In the genomic region with DNA sequence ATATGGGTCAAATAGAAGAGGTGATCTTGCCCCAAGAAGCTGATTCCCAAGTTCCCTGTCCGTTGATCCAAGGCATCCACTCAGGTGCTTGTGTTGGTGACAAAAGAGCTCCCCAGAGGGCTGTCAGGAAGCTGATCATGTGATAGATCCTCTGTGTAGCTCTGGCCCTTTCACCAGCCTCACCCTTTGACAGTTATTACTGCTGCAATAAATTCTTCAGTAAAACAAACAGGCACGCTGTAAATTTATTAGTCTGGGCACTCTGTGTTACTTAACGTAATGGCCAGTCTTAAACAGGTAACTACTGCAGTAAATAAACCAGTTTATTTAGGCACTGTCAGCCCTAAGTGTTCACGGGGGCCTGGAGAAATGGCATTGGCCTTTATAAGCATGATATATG, we compare ENCODE assay signal across 1 cellular context.
A peak's percentile ranks its signal among the peaks of the same experiment; 100 is the strongest.
TF ChIP-seq lines count a peak whose summit lies in the region.

No MANE protein-coding gene starts in this region.

TF ChIP-seq in HEK293, 187 proteins besides CTCF, POLR2A, EP300 and RAD21 (continued from another document):
- no peak; the same call in 1 of the 2 replicates for TF ChIP-seq TCF7L2 (IDR thresholded peaks at IDR 0.05; ENCODE audit: borderline replicate concordance, low read depth, low read length)
- TF ChIP-seq, protein P1, sequence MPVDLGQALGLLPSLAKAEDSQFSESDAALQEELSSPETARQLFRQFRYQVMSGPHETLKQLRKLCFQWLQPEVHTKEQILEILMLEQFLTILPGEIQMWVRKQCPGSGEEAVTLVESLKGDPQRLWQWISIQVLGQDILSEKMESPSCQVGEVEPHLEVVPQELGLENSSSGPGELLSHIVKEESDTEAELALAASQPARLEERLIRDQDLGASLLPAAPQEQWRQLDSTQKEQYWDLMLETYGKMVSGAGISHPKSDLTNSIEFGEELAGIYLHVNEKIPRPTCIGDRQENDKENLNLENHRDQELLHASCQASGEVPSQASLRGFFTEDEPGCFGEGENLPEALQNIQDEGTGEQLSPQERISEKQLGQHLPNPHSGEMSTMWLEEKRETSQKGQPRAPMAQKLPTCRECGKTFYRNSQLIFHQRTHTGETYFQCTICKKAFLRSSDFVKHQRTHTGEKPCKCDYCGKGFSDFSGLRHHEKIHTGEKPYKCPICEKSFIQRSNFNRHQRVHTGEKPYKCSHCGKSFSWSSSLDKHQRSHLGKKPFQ (tag by site-specific recombination; IDR thresholded peaks at IDR 0.05) = peak; percentile 30; the same call in 1 of the 2 replicates
- no peak for TF ChIP-seq KLF16 (tag by site-specific recombination; IDR thresholded peaks at IDR 0.05)
- TF ChIP-seq, protein P2, sequence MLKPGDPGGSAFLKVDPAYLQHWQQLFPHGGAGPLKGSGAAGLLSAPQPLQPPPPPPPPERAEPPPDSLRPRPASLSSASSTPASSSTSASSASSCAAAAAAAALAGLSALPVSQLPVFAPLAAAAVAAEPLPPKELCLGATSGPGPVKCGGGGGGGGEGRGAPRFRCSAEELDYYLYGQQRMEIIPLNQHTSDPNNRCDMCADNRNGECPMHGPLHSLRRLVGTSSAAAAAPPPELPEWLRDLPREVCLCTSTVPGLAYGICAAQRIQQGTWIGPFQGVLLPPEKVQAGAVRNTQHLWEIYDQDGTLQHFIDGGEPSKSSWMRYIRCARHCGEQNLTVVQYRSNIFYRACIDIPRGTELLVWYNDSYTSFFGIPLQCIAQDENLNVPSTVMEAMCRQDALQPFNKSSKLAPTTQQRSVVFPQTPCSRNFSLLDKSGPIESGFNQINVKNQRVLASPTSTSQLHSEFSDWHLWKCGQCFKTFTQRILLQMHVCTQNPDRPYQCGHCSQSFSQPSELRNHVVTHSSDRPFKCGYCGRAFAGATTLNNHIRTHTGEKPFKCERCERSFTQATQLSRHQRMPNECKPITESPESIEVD (tag by site-specific recombination; IDR thresholded peaks at IDR 0.05) = peak; percentile 63
